In the genomic region with DNA sequence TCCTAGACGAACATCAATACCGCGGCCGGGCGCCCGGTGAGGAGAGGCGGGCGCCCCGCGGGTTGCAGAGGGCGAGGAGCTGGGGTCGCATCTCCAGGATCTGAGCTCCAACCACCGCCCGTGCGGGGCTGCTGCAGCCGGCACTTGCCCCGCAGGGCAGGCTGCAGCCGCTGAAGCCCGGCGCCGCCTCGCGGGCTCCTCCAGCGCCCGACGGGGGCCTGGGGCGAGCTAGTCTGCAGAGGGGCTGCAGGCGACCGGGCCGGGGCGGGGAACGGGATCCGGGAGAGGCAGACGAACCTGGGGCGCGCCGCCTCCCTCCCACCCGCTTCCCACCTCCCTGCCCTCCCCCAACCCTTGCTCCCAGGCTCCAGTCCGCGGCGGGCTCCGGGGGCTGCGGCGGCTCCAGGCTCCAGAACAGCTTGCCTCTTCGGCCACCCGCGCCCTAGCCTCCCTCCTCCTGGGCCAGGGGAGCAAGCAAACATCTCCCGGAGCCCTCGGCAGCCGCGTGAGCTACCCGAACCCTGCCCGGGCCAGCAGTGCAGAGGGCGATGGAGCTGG, we compare ENCODE assay signal across 9 cellular contexts. TPM values are rescaled to one million over a fixed set of nuclear protein-coding genes. Genes with fewer than 3 reads are reported as not detected.
DNase-seq lines count a peak whose midpoint lies in the region; TF ChIP-seq lines count a peak whose summit lies in the region.
"Had no signal": no experiment of that assay in that cellular context is flagged by ENCODE, and none has a peak within 500 bp of the region (broad histone marks: within the 10 kb centered on the region; RNA-seq: fewer than 3 reads in every experiment).

No MANE protein-coding gene starts in this region.

- intact Hi-C loops in stomach (cut with DNase I; ENCODE audit: low total_unique reads) = no loop called here

- H3K9me3 ChIP-seq in iPS-20b (ENCODE audit: insufficient read depth, low read depth, low read length) = no peaks in the 10 kb centered on the region
- peaks cover 0 to 8% (median 3%) of the 10 kb centered on the region in 4 donors for H3K9me3 ChIP-seq in stomach

- H3K27me3 ChIP-seq in iPS-20b (ENCODE audit: insufficient read depth, low read length) = peaks cover 88% of the 10 kb centered on the region
- H3K27me3 ChIP-seq in stomach = peaks cover 0 to 93% (median 63%) of the 10 kb centered on the region in 3 donors

- no peak for TF ChIP-seq POLR2A in stomach (IDR thresholded peaks at IDR 0.05)

- peak overlapping the region; percentile 65; the same call in 1 of the 2 replicates for H3K9ac ChIP-seq in iPS-20b (ENCODE audit: low read depth, low read length)

- peak; percentile 59 for DNase-seq in NCI-H2171 treated with DMSO at 0.1 percent for 48 hours (lab: John Stamatoyannopoulos, UW)
- DNase-seq in NCI-H2171 (lab: John Stamatoyannopoulos, UW) = no peak
- peak; percentile 68 for DNase-seq in astrocyte of the hippocampus (ENCODE audit: low read depth, low spot score)
- no peak for DNase-seq in stomach
- no peak for DNase-seq in NCI-H2196 treated with DMSO at 0.1 percent for 48 hours (lab: John Stamatoyannopoulos, UW; ENCODE audit: unreplicated experiment)
- DNase-seq in RKO (ENCODE audit: low spot score) = no peak
- no peak for DNase-seq in stimulated activated CD8-positive, alpha-beta memory T cell treated with anti-CD3 and anti-CD28 coated beads, Interleukin-4, amount 100 ng/mL, for 48 hours

- H3K27ac ChIP-seq in iPS-20b (ENCODE audit: low read length) (no peak overlapping the region), stomach (peak overlapping the region; percentile 47 to 78 (median 72))
- H3K27ac ChIP-seq: C4-2B had no signal

- H3K36me3 ChIP-seq in iPS-20b (ENCODE audit: insufficient read depth, low read depth, low read length) (no peaks in the 10 kb centered on the region), stomach (no peaks in the 10 kb centered on the region)

- TF ChIP-seq EP300 in stomach (IDR thresholded peaks at IDR 0.05) = no peak

- H3K4me1 ChIP-seq in iPS-20b (ENCODE audit: insufficient read depth, low read length) = peaks cover 10% of the 10 kb centered on the region; the same call in 1 of the 2 replicates
- H3K4me1 ChIP-seq in stomach = peaks cover 44 to 54% (median 49%) of the 10 kb centered on the region in 4 donors

- no peak for TF ChIP-seq CTCF in stomach (IDR thresholded peaks at IDR 0.05)

- WGBS in stomach, 5 donors = 0 to 3% (median 1%) methylated on average over 13 to 54 of the region's 54 CpGs

- H3K4me3 ChIP-seq in iPS-20b (ENCODE audit: low read length) (peak overlapping the region; percentile 74), stomach (peak overlapping the region; percentile 45 to 59 (median 52))

RNA-seq across cellular contexts. Expression of gene TENM4, which starts 0.9 kb away (rescaled TPM):
- total RNA-seq in stomach = 10 to 100 TPM in 1 of 5 donors, 1 to 10 TPM in 2, under 1 TPM in 1, not detected in 1; 0.87 to 13.2 (median 3.8) TPM
- under 1 TPM; 0.06 to 0.65 (median 0.31) TPM for polyA plus RNA-seq in stomach

Comparison
In these comparisons a context has a peak if more than half of its experiments do, and no peak if none do; other contexts are left out.
1. DNase-seq: peak in NCI-H2171 treated with DMSO at 0.1 percent for 48 hours (single experiment) and astrocyte of the hippocampus (single experiment); none in NCI-H2171 (single experiment), stomach (single experiment), NCI-H2196 treated with DMSO at 0.1 percent for 48 hours (single experiment), RKO (single experiment) and stimulated activated CD8-positive, alpha-beta memory T cell treated with anti-CD3 and anti-CD28 coated beads, Interleukin-4, amount 100 ng/mL, for 48 hours (single experiment).